In the genomic region with DNA sequence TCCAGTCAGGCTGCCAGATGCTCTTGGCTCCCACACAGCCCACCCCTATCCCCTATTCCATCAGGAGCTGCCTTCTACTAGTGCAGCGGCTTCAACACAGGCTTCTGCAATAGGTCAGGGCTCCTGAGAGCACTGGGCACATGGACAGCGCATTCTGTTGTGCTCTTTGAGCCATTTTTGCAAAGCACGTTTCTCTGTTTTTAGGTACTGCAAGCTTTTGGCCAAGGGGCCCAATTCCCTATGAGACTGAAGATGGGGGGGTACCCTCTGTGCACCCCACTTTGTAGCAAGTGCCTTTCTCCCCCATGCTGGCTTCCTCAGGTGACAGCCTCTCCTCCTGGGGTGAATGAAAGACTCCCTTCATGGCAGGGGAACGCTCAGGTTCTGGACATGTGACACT, we compare ENCODE assay signal across 19 cellular contexts. TPM values are rescaled to one million over a fixed set of nuclear protein-coding genes. Genes with fewer than 3 reads are reported as not detected.
DNase-seq lines count a peak whose midpoint lies in the region; ATAC-seq and TF ChIP-seq lines count a peak whose summit lies in the region.
"Had no signal": no experiment of that assay in that cellular context is flagged by ENCODE, and none has a peak within 500 bp of the region (broad histone marks: within the 10 kb centered on the region; RNA-seq: fewer than 3 reads in every experiment).

No MANE protein-coding gene starts in this region.

- H3K36me3 ChIP-seq in testis (ENCODE audit: low read depth, missing control alignments) = no peaks in the 10 kb centered on the region
- H3K36me3 ChIP-seq: BE2C had no signal

- intact Hi-C loops in testis (cut with DNase I; ENCODE audit: low total_unique reads) = no loop called here

- no peak for TF ChIP-seq CTCF in coronary artery (IDR thresholded peaks at IDR 0.05)
- TF ChIP-seq CTCF in testis (IDR thresholded peaks at IDR 0.05) = no peak

- 91 to 93% methylated on average over 4 of the region's 4 CpGs for WGBS in testis, 2 donors

- H3K4me1 ChIP-seq in testis = no peaks in the 10 kb centered on the region
- H3K4me1 ChIP-seq: BE2C had no signal

- TF ChIP-seq POLR2A in testis (IDR thresholded peaks at IDR 0.05) = no peak

- H3K27me3 ChIP-seq in testis = no peaks in the 10 kb centered on the region
- H3K27me3 ChIP-seq: BE2C had no signal

- no peak for ATAC-seq in left lobe of liver
- no peak for ATAC-seq in HG02885 (IDR thresholded peaks at IDR 0.05; ENCODE audit: poor library complexity, unreplicated experiment)
- no peak for ATAC-seq in GM21576 (IDR thresholded peaks at IDR 0.05; ENCODE audit: unreplicated experiment)
- ATAC-seq: GM23338 had no signal

- no peak overlapping the region for H3K27ac ChIP-seq in coronary artery
- H3K27ac ChIP-seq in testis = no peak overlapping the region
- H3K27ac ChIP-seq: HL-60 had no signal

- H3K4me3 ChIP-seq in coronary artery (no peak overlapping the region), testis (no peak overlapping the region)
- H3K4me3 ChIP-seq: GM23338 had no signal

- peak; percentile 28 for DNase-seq in activated effector memory CD4-positive, alpha-beta T cell treated with anti-CD3 and anti-CD28 coated beads, Interleukin-2, amount 50 U/mL, for 16 hours
- DNase-seq in activated effector memory CD4-positive, alpha-beta T cell treated with Interleukin-2 at 50 U/mL for 16 hours = no peak
- peak; percentile 29 for DNase-seq in coronary artery (ENCODE audit: low spot score)
- peak; percentile 40 for DNase-seq in left lobe of liver (ENCODE audit: low spot score)
- peak; percentile 3 for DNase-seq in testis
- DNase-seq in RPMI8226 = no peak
- DNase-seq: ACHN; BE2C; C1 segment of cervical spinal cord; CD4-positive, CD25-positive, alpha-beta regulatory T cell; CD8-positive, alpha-beta memory T cell; COR-L47; HCEC 1CT; IMR-90 had no signal

- no peaks in the 10 kb centered on the region for H3K9me3 ChIP-seq in testis
- H3K9me3 ChIP-seq: BE2C had no signal

RNA-seq across cellular contexts. Expression of a gene that starts 31.2 kb away (rescaled TPM):
- total RNA-seq in left lobe of liver = 44.7 TPM
- 10 to 100 TPM; 28.1 to 41.4 TPM for total RNA-seq in testis
- 13.5 TPM for polyA plus RNA-seq in testis (ENCODE audit: insufficient read depth, low read depth, low replicate concordance)
- total RNA-seq: HT1080 had no signal
- polyA plus RNA-seq: CD8-positive, alpha-beta memory T cell had no signal

RNA-seq across cellular contexts. Expression of a gene that starts 31.3 kb away (rescaled TPM):
- total RNA-seq in left lobe of liver = 23.2 TPM
- total RNA-seq in testis = 10 to 100 TPM in 1 of 2 donors, 1 to 10 TPM in 1; 9.5 to 17.5 TPM
- polyA plus RNA-seq in testis (ENCODE audit: insufficient read depth, low read depth, low replicate concordance) = 5.8 TPM
- total RNA-seq: HT1080 had no signal
- polyA plus RNA-seq: IMR-90 had no signal

Comparison
In these comparisons a context has a peak if more than half of its experiments do, and no peak if none do; other contexts are left out.
1. DNase-seq: peak in activated effector memory CD4-positive, alpha-beta T cell treated with anti-CD3 and anti-CD28 coated beads, Interleukin-2, amount 50 U/mL, for 16 hours (single experiment), coronary artery (single experiment), left lobe of liver (single experiment) and testis (single experiment); none in activated effector memory CD4-positive, alpha-beta T cell treated with Interleukin-2 at 50 U/mL for 16 hours (single experiment) and RPMI8226 (single experiment).